Comparison of ENCODE assay signal across 1 cellular context in the genomic region with DNA sequence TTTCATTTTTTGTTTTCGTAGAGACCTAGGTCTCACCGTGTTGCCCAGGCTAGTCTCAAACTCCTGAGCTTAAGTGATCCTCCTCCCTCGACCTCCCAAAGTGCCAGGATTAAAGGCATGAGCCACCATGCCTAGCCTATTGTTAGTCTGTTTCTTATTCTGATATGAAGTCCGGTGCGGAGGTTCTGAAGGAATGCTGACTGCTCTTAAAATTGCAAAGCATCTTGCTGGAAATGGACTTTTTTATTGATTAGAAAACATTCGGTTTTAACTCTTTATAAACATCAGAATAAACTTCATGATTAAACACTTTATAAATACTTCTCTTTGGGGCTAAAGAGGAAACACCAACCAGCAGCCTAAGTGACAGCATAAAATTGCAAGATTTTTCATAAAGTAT.
TF ChIP-seq lines count a peak whose summit lies in the region.

No MANE protein-coding gene starts in this region.

TF ChIP-seq in HepG2, 621 proteins besides CTCF, POLR2A, EP300 and RAD21:
- TF ChIP-seq ZNF747 (CRISPR knock-in tag; IDR thresholded peaks at IDR 0.05; ENCODE audit: borderline replicate concordance) (no peak), MAFK (conservative IDR thresholded peaks at IDR 0.05 in 1 of 2, IDR thresholded peaks at IDR 0.05 in 1 of 2; ENCODE audit: low read length in 2 of 2) (peak; percentile 66 to 67), ELF3 (CRISPR knock-in tag; IDR thresholded peaks at IDR 0.05) (peak; percentile 13; the same call in 1 of the 2 replicates), AGO1 (IDR thresholded peaks at IDR 0.05; ENCODE audit: low read depth, low read length, poor library complexity, severe bottlenecking) (no peak), MAFF (IDR thresholded peaks at IDR 0.05; ENCODE audit: low read depth, low read length) (0 out of 2 replicates have a peak, but pooled peaks have one; percentile 39), TAF1 (CRISPR knock-in tag; IDR thresholded peaks at IDR 0.05) (0 out of 2 replicates have a peak, but pooled peaks have one; percentile 8), HMGXB4 (CRISPR knock-in tag; IDR thresholded peaks at IDR 0.05; ENCODE audit: borderline replicate concordance in 1 of 2, low read depth in 1 of 2) (0 out of 4 replicates have a peak, but pooled peaks of 1 of the 2 experiments have one; percentile 6)
